In genomic region chr22:35023692-35024363, GRCh38 we compare ENCODE assay signal across 8 cellular contexts.
DNase-seq lines count a peak whose midpoint lies in the region; ATAC-seq lines count a peak whose summit lies in the region.

No MANE protein-coding gene starts in this region.

- H3K4me1 Mint-ChIP-seq in memory B cell = no peaks in the 10 kb centered on the region

- peaks cover 10% of the 10 kb centered on the region for H3K27me3 Mint-ChIP-seq in memory B cell

- H3K36me3 Mint-ChIP-seq in memory B cell = no peaks in the 10 kb centered on the region

- H3K4me3 Mint-ChIP-seq in memory B cell = no peak overlapping the region

- ATAC-seq in memory B cell (ENCODE audit: low read depth) = peak; percentile 39

- H3K9me3 Mint-ChIP-seq in memory B cell = peaks cover 2% of the 10 kb centered on the region

- DNase-seq in DMS53 (lab: John Stamatoyannopoulos, UW) (peak; percentile 38), DMS53 treated with DMSO at 0.1 percent for 48 hours (lab: John Stamatoyannopoulos, UW; ENCODE audit: unreplicated experiment) (no peak), NCI-H1092 (lab: John Stamatoyannopoulos, UW) (peak; percentile 58), memory B cell (ENCODE audit: low spot score in 2 of 2) (peak; percentile 53 to 68), MV-4-11 (lab: John Stamatoyannopoulos, UW) (no peak)
- peak; percentile 11 to 51 for DNase-seq in activated CD4-positive, alpha-beta T cell treated with anti-CD3 and anti-CD28 coated beads for 4 hours
- peak; percentile 19 for DNase-seq in effector CD4-positive, alpha-beta T cell
- peak; percentile 64 to 72 for DNase-seq in stimulated activated CD8-positive, alpha-beta memory T cell treated with anti-CD3 and anti-CD28 coated beads, Interleukin-2, amount 100 ng/mL, for 48 hours (ENCODE audit: low read depth in 2 of 2)

- no peak overlapping the region for H3K27ac Mint-ChIP-seq in memory B cell

Comparison
In these comparisons a context has a peak if more than half of its experiments do, and no peak if none do; other contexts are left out.
1. DNase-seq: peak in DMS53 (single experiment), NCI-H1092 (single experiment), activated CD4-positive, alpha-beta T cell treated with anti-CD3 and anti-CD28 coated beads for 4 hours (2 of 2), effector CD4-positive, alpha-beta T cell (single experiment), memory B cell (2 of 2) and stimulated activated CD8-positive, alpha-beta memory T cell treated with anti-CD3 and anti-CD28 coated beads, Interleukin-2, amount 100 ng/mL, for 48 hours (2 of 2); none in DMS53 treated with DMSO at 0.1 percent for 48 hours (single experiment) and MV-4-11 (single experiment).